Comparison of ENCODE assay signal across 3 cellular contexts in the genomic region with DNA sequence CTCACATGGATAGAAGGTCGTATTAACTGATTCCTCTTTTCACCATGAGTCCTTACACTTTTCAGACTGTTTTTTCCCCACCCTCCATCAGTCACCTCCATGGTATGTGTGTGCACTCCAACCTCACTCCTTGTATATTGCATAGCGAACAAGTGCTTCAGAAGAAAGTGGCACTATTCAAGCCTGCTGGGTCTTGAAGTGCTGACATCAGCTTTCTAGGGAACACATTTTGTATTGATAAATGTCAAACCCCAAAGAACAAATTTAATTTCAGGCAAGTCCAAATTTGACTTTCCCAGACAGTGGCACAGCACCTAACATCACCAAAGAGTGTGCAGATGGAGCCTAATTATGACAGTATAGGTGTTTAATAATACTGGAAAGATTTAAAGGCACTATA.
TF ChIP-seq lines count a peak whose summit lies in the region.

No MANE protein-coding gene starts in this region.

TF ChIP-seq in HepG2, 621 proteins besides CTCF, POLR2A, EP300 and RAD21:
- TF ChIP-seq SKI (IDR thresholded peaks at IDR 0.05; ENCODE audit: partially characterized antibody) (no peak), ZNF547 (CRISPR knock-in tag; IDR thresholded peaks at IDR 0.05) (no peak), ZBTB38 (CRISPR knock-in tag; IDR thresholded peaks at IDR 0.05) (no peak), MAFK (conservative IDR thresholded peaks at IDR 0.05 in 1 of 2, IDR thresholded peaks at IDR 0.05 in 1 of 2; ENCODE audit: low read length in 2 of 2) (peak; percentile 57 to 82; a peak in 3 of 4 replicates), MAFF (IDR thresholded peaks at IDR 0.05; ENCODE audit: low read depth, low read length) (peak; percentile 50; the same call in 1 of the 2 replicates), ZNF782 (CRISPR knock-in tag; IDR thresholded peaks at IDR 0.05; ENCODE audit: borderline replicate concordance) (no peak), BRCA1 (CRISPR knock-in tag; IDR thresholded peaks at IDR 0.05) (no peak), ZNF772 (CRISPR knock-in tag; IDR thresholded peaks at IDR 0.05) (no peak), CCDC6 (CRISPR knock-in tag; IDR thresholded peaks at IDR 0.05) (no peak), NCOA1 (CRISPR knock-in tag; IDR thresholded peaks at IDR 0.05) (no peak), MXI1 (IDR thresholded peaks at IDR 0.05; ENCODE audit: borderline replicate concordance, low read depth, low read length) (no peak), MED8 (CRISPR knock-in tag; IDR thresholded peaks at IDR 0.05; ENCODE audit: insufficient replicate concordance) (no peak), ZNF335 (CRISPR knock-in tag; IDR thresholded peaks at IDR 0.05) (no peak)
- TF ChIP-seq, protein P1, sequence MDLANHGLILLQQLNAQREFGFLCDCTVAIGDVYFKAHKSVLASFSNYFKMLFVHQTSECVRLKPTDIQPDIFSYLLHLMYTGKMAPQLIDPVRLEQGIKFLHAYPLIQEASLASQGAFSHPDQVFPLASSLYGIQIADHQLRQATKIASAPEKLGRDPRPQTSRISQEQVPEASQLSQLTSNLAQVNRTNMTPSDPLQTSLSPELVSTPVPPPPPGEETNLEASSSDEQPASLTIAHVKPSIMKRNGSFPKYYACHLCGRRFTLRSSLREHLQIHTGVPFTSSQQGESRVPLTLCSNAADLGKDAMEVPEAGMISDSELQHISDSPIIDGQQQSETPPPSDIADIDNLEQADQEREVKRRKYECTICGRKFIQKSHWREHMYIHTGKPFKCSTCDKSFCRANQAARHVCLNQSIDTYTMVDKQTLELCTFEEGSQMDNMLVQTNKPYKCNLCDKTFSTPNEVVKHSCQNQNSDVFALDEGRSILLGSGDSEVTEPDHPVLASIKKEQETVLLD (CRISPR knock-in tag; IDR thresholded peaks at IDR 0.05; ENCODE audit: low read depth), result no peak

TF ChIP-seq in A549, 52 proteins besides CTCF, POLR2A, EP300 and RAD21:
- no peak for TF ChIP-seq CBX2 (IDR thresholded peaks at IDR 0.05; ENCODE audit: borderline replicate concordance, low read depth)
- TF ChIP-seq MAFK (IDR thresholded peaks at IDR 0.05; ENCODE audit: partially characterized antibody), result peak; percentile 27

TF ChIP-seq in IMR-90, 13 proteins besides CTCF, POLR2A, EP300 and RAD21:
- no peak for TF ChIP-seq BHLHE40 (IDR thresholded peaks at IDR 0.05; ENCODE audit: low read depth, low read length)
- 0 out of 2 replicates have a peak, but pooled peaks have one; percentile 20 for TF ChIP-seq MAFK (IDR thresholded peaks at IDR 0.05; ENCODE audit: low read depth, low read length)
